In the genomic region with DNA sequence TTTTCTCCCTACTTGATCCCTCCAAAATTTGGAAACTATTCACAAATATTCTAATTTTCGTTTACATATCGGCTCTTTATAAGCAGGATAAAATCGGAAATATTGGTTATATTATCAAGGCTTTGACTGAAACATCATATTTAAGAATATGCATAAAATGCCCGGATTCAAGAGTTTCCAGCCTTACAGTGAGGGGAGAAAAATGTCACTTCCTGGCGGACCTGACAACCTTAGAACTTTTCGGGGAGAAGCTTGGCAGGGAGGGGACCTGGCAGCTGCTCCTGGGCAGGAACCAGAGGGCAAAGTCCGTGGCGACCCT, we compare ENCODE assay signal across 8 cellular contexts. TPM values are rescaled to one million over a fixed set of nuclear protein-coding genes. Genes with fewer than 3 reads are reported as not detected.
DNase-seq lines count a peak whose midpoint lies in the region; ATAC-seq, FAIRE-seq and TF ChIP-seq lines count a peak whose summit lies in the region.

No MANE protein-coding gene starts in this region.

- 0 to 6% methylated on average over 3 to 8 of the region's 8 CpGs for WGBS in transverse colon (ENCODE audit: low coverage in 1 of 2), 2 donors

- TF ChIP-seq EP300 in transverse colon (IDR thresholded peaks at IDR 0.05; ENCODE audit: low read depth): no peak

- no peaks in the 10 kb centered on the region for H3K36me3 Mint-ChIP-seq in activated CD8-positive, alpha-beta T cell treated with anti-CD3 and anti-CD28 coated beads for 36 hours (ENCODE audit: low read depth)

- TF ChIP-seq POLR2A in transverse colon (IDR thresholded peaks at IDR 0.05): no peak

- H3K9me3 ChIP-seq in keratinocyte (ENCODE audit: control insufficient read depth, low read depth, low read length): no peaks in the 10 kb centered on the region
- H3K9me3 ChIP-seq in transverse colon: no peaks in the 10 kb centered on the region

- peaks cover 2% of the 10 kb centered on the region for H3K27me3 ChIP-seq in keratinocyte (ENCODE audit: control insufficient read depth, extremely low read depth, insufficient read depth, low read length)
- H3K27me3 ChIP-seq in transverse colon: no peaks in the 10 kb centered on the region

- no peak overlapping the region for H3K27ac Mint-ChIP-seq in activated CD8-positive, alpha-beta T cell treated with anti-CD3 and anti-CD28 coated beads for 36 hours

- peak overlapping the region; percentile 85 for H3K4me2 ChIP-seq in keratinocyte (ENCODE audit: control insufficient read depth, extremely low read depth, insufficient read depth, low read depth, low read length)

- H3K4me3 Mint-ChIP-seq in activated CD8-positive, alpha-beta T cell treated with anti-CD3 and anti-CD28 coated beads for 36 hours: peak overlapping the region; percentile 54

- H3K79me2 ChIP-seq in keratinocyte (ENCODE audit: control insufficient read depth, insufficient read depth, low read length): no peaks in the 10 kb centered on the region

- H3K36me3 ChIP-seq in keratinocyte (ENCODE audit: control insufficient read depth in 2 of 2, extremely low read depth in 1 of 2, insufficient read depth in 2 of 2, low read length in 2 of 2) (no peaks in the 10 kb centered on the region), transverse colon (no peaks in the 10 kb centered on the region)

- H3K27ac ChIP-seq in keratinocyte (ENCODE audit: control insufficient read depth, insufficient read depth, low read length): peak overlapping the region; percentile 31
- peak overlapping the region; percentile 85 to 92 (median 90) for H3K27ac ChIP-seq in transverse colon

- no peaks in the 10 kb centered on the region for H3K9me3 Mint-ChIP-seq in activated CD8-positive, alpha-beta T cell treated with anti-CD3 and anti-CD28 coated beads for 36 hours

- no peak for ATAC-seq in activated CD8-positive, alpha-beta T cell treated with anti-CD3 and anti-CD28 coated beads for 36 hours

- H3K4me1 ChIP-seq in keratinocyte (ENCODE audit: control insufficient read depth, extremely low read depth, insufficient read depth, low read length) (no peaks in the 10 kb centered on the region), transverse colon (peaks cover 0 to 22% (median 3%) of the 10 kb centered on the region in 4 donors)

- dilution Hi-C loops in keratinocyte (cut with MboI; ENCODE audit: extremely low pct_ligation_motif_present, low sequenced_read_pairs): no loop called here

- TF ChIP-seq CTCF in AG09309 (IDR thresholded peaks at IDR 0.05; ENCODE audit: control insufficient read depth, insufficient read depth, low read depth, low read length, missing control alignments) (no peak), keratinocyte (optimal IDR thresholded peaks at IDR 0.05 in 1 of 3, IDR thresholded peaks at IDR 0.05 in 1 of 3, conservative IDR thresholded peaks at IDR 0.05 in 1 of 3; ENCODE audit: extremely low read depth in 1 of 3, insufficient read depth in 2 of 3, low read length in 3 of 3) (no peak), transverse colon (IDR thresholded peaks at IDR 0.05) (no peak)
- TF ChIP-seq CTCF in activated CD8-positive, alpha-beta T cell treated with anti-CD3 and anti-CD28 coated beads for 36 hours (IDR thresholded peaks at IDR 0.05): no peak

- peaks cover 22% of the 10 kb centered on the region for H3K27me3 Mint-ChIP-seq in activated CD8-positive, alpha-beta T cell treated with anti-CD3 and anti-CD28 coated beads for 36 hours

- H3K4me3 ChIP-seq in AG09309 (ENCODE audit: control insufficient read depth, low read depth, low read length) (peak overlapping the region; percentile 40), keratinocyte (ENCODE audit: control insufficient read depth in 2 of 3, extremely low read depth in 1 of 3, insufficient read depth in 2 of 3, low read depth in 1 of 3, low read length in 3 of 3) (peak overlapping the region; percentile 62 to 81 (median 77)), transverse colon (peak overlapping the region; percentile 47 to 79 (median 64))

- CTCF ChIA-PET in activated CD8-positive, alpha-beta T cell treated with anti-CD3 and anti-CD28 coated beads for 36 hours (lab: Charles Lee): interaction anchor here (0.7 to 6.1 kb wide), 5 partner anchors 50 to 179 kb away, joined by 3 to 44 read pairs (median 5); no protein-coding TSS in a partner anchor

- FAIRE-seq in keratinocyte (lab: Jason Lieb, UNC): no peak

- intact Hi-C loops in activated CD8-positive, alpha-beta T cell treated with anti-CD3 and anti-CD28 coated beads for 36 hours (cut with micrococcal nuclease): loop anchor here (5.0 kb wide), 1 partner anchor 59 kb away; no protein-coding TSS in a partner anchor
- intact Hi-C loops in transverse colon (cut with DNase I; ENCODE audit: low total_unique reads): no loop called here

- peak overlapping the region; percentile 88 for H2AFZ ChIP-seq in keratinocyte (ENCODE audit: control insufficient read depth, low read length)

- H3K9ac ChIP-seq in keratinocyte (ENCODE audit: control insufficient read depth, extremely low read depth, insufficient read depth, low read length): peak overlapping the region; percentile 78

- H4K20me1 ChIP-seq in keratinocyte (ENCODE audit: control insufficient read depth, extremely low read depth, insufficient read depth, low read length): no peaks in the 10 kb centered on the region

- peaks cover 4% of the 10 kb centered on the region for H3K4me1 Mint-ChIP-seq in activated CD8-positive, alpha-beta T cell treated with anti-CD3 and anti-CD28 coated beads for 36 hours (ENCODE audit: low read depth)

- POLR2A ChIA-PET in activated CD8-positive, alpha-beta T cell treated with anti-CD3 and anti-CD28 coated beads for 36 hours (lab: Charles Lee): no interaction called here

- no peaks in the 10 kb centered on the region for H3K9me1 ChIP-seq in keratinocyte (ENCODE audit: control insufficient read depth, extremely low read depth, insufficient read depth, low read length)

- in situ Hi-C loops in transverse colon (cut with MboI; ENCODE audit: low pct_ligation_motif_present in 1 of 4, low pct_unique_long_range_greater_than_20kb in 1 of 4, low sequenced_read_pairs in 3 of 4): no loop called here

- no peak for DNase-seq in AG09309 (ENCODE audit: low read depth)
- DNase-seq in HCEC 1CT: peak; percentile 1
- DNase-seq in activated CD8-positive, alpha-beta T cell treated with anti-CD3 and anti-CD28 coated beads for 36 hours: peak; percentile 2
- no peak for DNase-seq in keratinocyte (ENCODE audit: low read depth, low spot score)
- no peak for DNase-seq in transverse colon
- no peak for DNase-seq in NCI-H187 (lab: John Stamatoyannopoulos, UW)
- no peak for DNase-seq in AG20443 (ENCODE audit: low spot score)
- DNase-seq in GOT3 (lab: John Stamatoyannopoulos, UW): no peak

RNA-seq across cellular contexts. Expression of a gene that starts 10.9 kb away (rescaled TPM):
- not detected for total RNA-seq in activated CD8-positive, alpha-beta T cell treated with anti-CD3 and anti-CD28 coated beads for 36 hours
- polyA plus RNA-seq in keratinocyte: 0.04 TPM in 1 of 3 replicates, not detected in the others
- not detected for polyA plus RNA-seq in keratinocyte (2011; ENCODE audit: low read depth)
- not detected in 2 replicates for polyA plus RNA-seq in keratinocyte (2011; cell fraction: cytosol; rRNA removed)
- not detected in 2 replicates for polyA plus RNA-seq in keratinocyte (2011; cell fraction: nucleus; rRNA removed)
- polyA plus RNA-seq in keratinocyte (2012; ENCODE audit: low replicate concordance): not detected in 2 replicates
- not detected in 3 replicates for polyA minus RNA-seq in keratinocyte
- not detected for polyA minus RNA-seq in keratinocyte (2011; cell fraction: cytosol; rRNA and poly(A)+ RNA removed)
- not detected in 2 replicates for polyA minus RNA-seq in keratinocyte (2011; cell fraction: nucleus; rRNA and poly(A)+ RNA removed)
- not detected for total RNA-seq in transverse colon

Comparison
In these comparisons a context has a peak if more than half of its experiments do, and no peak if none do; other contexts are left out.
1. DNase-seq: peak in HCEC 1CT (single experiment) and activated CD8-positive, alpha-beta T cell treated with anti-CD3 and anti-CD28 coated beads for 36 hours (single experiment); none in AG09309 (single experiment), keratinocyte (single experiment), transverse colon (single experiment), NCI-H187 (0 of 2), AG20443 (single experiment) and GOT3 (single experiment).
2. Peak in every context shown above with its lines, with median percentiles within 50 percentile points of each other: H3K4me3 ChIP-seq.